In the genomic region with DNA sequence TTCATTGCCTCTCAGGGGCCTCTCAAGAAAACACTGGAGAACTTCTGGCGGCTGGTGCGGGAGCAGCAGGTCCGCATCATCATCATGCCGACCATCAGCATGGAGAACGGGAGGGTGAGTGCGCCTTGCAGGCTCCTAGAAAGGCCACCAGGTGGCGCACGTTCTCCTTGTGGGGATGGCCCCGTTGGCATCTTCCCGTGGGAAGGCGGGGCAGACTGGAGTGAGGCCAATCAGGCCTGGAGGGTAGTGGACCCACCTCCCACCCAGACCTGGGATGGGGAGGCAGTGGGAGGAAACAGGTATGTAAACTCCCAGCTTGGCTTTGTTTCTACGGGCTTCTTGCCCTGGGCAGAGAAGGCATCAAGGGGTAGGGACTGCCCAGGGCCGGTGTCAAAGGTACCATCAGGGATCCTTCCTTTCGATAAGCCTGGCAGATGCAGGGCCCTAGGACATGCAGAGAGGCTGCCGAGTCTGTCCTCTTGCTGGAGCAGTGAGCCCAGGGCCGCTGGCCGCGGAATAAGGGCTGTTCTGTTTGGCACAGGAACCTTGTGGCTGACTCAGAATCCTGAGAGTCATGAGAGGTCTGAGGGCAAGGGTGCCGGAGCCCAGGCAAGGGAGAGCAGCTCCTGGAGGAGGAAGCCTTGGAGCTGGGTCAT, we compare ENCODE assay signal across 8 cellular contexts. TPM values are rescaled to one million over a fixed set of nuclear protein-coding genes. Genes with fewer than 3 reads are reported as not detected.
DNase-seq lines count a peak whose midpoint lies in the region; ATAC-seq and TF ChIP-seq lines count a peak whose summit lies in the region.

No MANE protein-coding gene starts in this region.

- peaks cover 22 to 24% of the 10 kb centered on the region in 2 donors for H3K4me1 Mint-ChIP-seq in immature natural killer cell

- no peak overlapping the region for H3K27ac ChIP-seq in VCaP

- H3K27ac Mint-ChIP-seq in immature natural killer cell = peak overlapping the region in 2 of 6 donors; percentile 5 to 24

- peaks cover 0 to 4% (median 0%) of the 10 kb centered on the region in 3 donors for H3K36me3 Mint-ChIP-seq in immature natural killer cell

- DNase-seq in GM10266 (ENCODE audit: extremely low spot score) (peak; percentile 75), NCI-H2171 treated with DMSO at 0.1 percent for 48 hours (lab: John Stamatoyannopoulos, UW) (peak; percentile 77), T47D (ENCODE audit: low read depth in 1 of 2, low spot score in 1 of 2) (peak; percentile 59 to 74), immature natural killer cell (peak; percentile 59 to 68 (median 66))
- peak; percentile 69 to 74 for DNase-seq in stimulated activated CD4-positive, alpha-beta T cell treated with anti-CD3 and anti-CD28 coated beads, Interleukin-15, amount 100 ng/mL, for 48 hours (ENCODE audit: low read depth in 2 of 2)

- H3K4me3 Mint-ChIP-seq in immature natural killer cell = peak overlapping the region in 4 of 5 donors; percentile 40 to 73 (median 53)

- no peaks in the 10 kb centered on the region for H3K9me3 Mint-ChIP-seq in immature natural killer cell

- in situ Hi-C loops in T47D (cut with HindIII; ENCODE audit: low pct_unique_long_range_greater_than_20kb, low sequenced_read_pairs) = no loop called here

- TF ChIP-seq CTCF in GM10266 (IDR thresholded peaks at IDR 0.05; ENCODE audit: control insufficient read depth, insufficient read depth, low read depth, missing control alignments) (peak; percentile 96), VCaP (conservative IDR thresholded peaks at IDR 0.05) (peak; percentile 79)

- H3K27me3 Mint-ChIP-seq in immature natural killer cell (ENCODE audit: low read depth in 3 of 3) = peaks cover 2 to 17% (median 8%) of the 10 kb centered on the region in 3 donors

- ATAC-seq in HG02885 (IDR thresholded peaks at IDR 0.05; ENCODE audit: poor library complexity, unreplicated experiment) = peak; percentile 71
- ATAC-seq in HG02571 (IDR thresholded peaks at IDR 0.05; ENCODE audit: unreplicated experiment) = no peak

RNA-seq across cellular contexts. Expression of a gene that starts 18.9 kb away (rescaled TPM):
- polyA plus RNA-seq in immature natural killer cell = 10 to 100 TPM; 33.0 to 51.3 (median 39.5) TPM
